27 cellular contexts compared by ENCODE assay signal in the genomic region with DNA sequence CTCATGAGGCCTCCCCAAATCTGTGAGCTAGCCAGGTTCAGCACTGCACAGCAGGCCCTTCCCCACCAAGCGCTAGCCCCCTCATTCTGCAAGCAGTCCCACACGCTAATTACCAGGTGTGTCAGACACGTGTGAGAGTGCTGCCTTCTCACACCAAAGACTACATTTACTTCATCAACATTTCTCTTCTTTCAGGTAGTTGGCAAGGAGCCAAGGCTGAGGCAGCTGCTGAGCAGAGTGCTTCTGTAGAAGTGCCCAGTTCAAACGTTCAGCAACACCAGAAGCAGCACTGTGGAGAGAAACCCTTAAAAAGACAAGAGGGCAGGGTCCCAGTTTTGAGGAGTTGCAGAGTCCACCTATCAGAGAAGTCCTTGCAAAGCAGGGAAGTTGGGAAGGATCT.
"Had no signal": no experiment of that assay in that cellular context is flagged by ENCODE, and none has a peak within 500 bp of the region (broad histone marks: within the 10 kb centered on the region; RNA-seq: fewer than 3 reads in every experiment).

No MANE protein-coding gene starts in this region.

- H3K27me3 ChIP-seq: brain microvascular endothelial cell, ovary, right lobe of liver, uterus had no signal

- ATAC-seq: activated CD4-positive, alpha-beta T cell treated with anti-CD3 and anti-CD28 coated beads for 36 hours; activated CD8-positive, alpha-beta memory T cell treated with anti-CD3 and anti-CD28 coated beads, Interleukin-2, amount 10 ng/mL, durations not matched to agents 7 days and 5 days; activated CD8-positive, alpha-beta T cell treated with anti-CD3 and anti-CD28 coated beads, Interleukin-2, amount 10 ng/mL, durations not matched to agents 7 days and 5 days; activated T-cell treated with anti-CD3 and anti-CD28 coated beads, Interleukin-2, amount 50 U/mL, for 72 hours; effector memory CD8-positive, alpha-beta T cell; left cardiac atrium; right lobe of liver had no signal

- DNase-seq: activated CD4-positive, alpha-beta T cell treated with anti-CD3 and anti-CD28 coated beads for 36 hours; activated CD4-positive, CD25-positive, alpha-beta regulatory T cell; activated CD8-positive, alpha-beta memory T cell treated with anti-CD3 and anti-CD28 coated beads, Interleukin-2, amount 10 ng/mL, durations not matched to agents 7 days and 5 days; activated CD8-positive, alpha-beta T cell treated with anti-CD3 and anti-CD28 coated beads, Interleukin-2, amount 10 ng/mL, durations not matched to agents 7 days and 5 days; activated naive CD4-positive, alpha-beta T cell; activated naive CD8-positive, alpha-beta T cell treated with anti-CD3 and anti-CD28 coated beads for 36 hours; activated T-cell treated with anti-CD3 and anti-CD28 coated beads for 4 hours; activated T-cell treated with anti-CD3 and anti-CD28 coated beads, Interleukin-2, amount 50 U/mL, for 72 hours; amniotic stem cell; brain microvascular endothelial cell; cortex of kidney; effector memory CD8-positive, alpha-beta T cell; head of caudate nucleus; hippocampal formation; left cardiac atrium; naive B cell; ovary; right lobe of liver; stimulated activated CD4-positive, alpha-beta T cell treated with anti-CD3 and anti-CD28 coated beads, Interleukin-4, amount 100 ng/mL, for 1 hour; uterus had no signal

- H3K27me3 Mint-ChIP-seq: activated CD4-positive, alpha-beta T cell treated with anti-CD3 and anti-CD28 coated beads for 36 hours; activated CD8-positive, alpha-beta memory T cell treated with anti-CD3 and anti-CD28 coated beads, Interleukin-2, amount 10 ng/mL, durations not matched to agents 7 days and 5 days; activated naive CD8-positive, alpha-beta T cell treated with anti-CD3 and anti-CD28 coated beads for 36 hours; effector memory CD8-positive, alpha-beta T cell; naive B cell; progenitor cell of endocrine pancreas; stimulated activated naive CD8-positive, alpha-beta T cell treated with anti-CD3 and anti-CD28 coated beads, Interleukin-15, Interleukin-2, amounts not matched to agents 100 ng/mL and 50 ng/mL, for 24 hours; type B pancreatic cell had no signal

- H3K4me3 ChIP-seq: ovary, right lobe of liver, thoracic aorta, uterus had no signal

- H3K27ac Mint-ChIP-seq: activated CD4-positive, alpha-beta T cell treated with anti-CD3 and anti-CD28 coated beads for 36 hours; activated CD8-positive, alpha-beta memory T cell treated with anti-CD3 and anti-CD28 coated beads, Interleukin-2, amount 10 ng/mL, durations not matched to agents 7 days and 5 days; activated CD8-positive, alpha-beta T cell treated with anti-CD3 and anti-CD28 coated beads, Interleukin-2, amount 10 ng/mL, durations not matched to agents 7 days and 5 days; activated naive CD8-positive, alpha-beta T cell treated with anti-CD3 and anti-CD28 coated beads for 36 hours; activated T-cell treated with anti-CD3 and anti-CD28 coated beads, Interleukin-2, amount 50 U/mL, for 72 hours; effector memory CD8-positive, alpha-beta T cell; mesothelial cell of epicardium; progenitor cell of endocrine pancreas; stimulated activated naive CD8-positive, alpha-beta T cell treated with anti-CD3 and anti-CD28 coated beads, Interleukin-15, Interleukin-2, amounts not matched to agents 100 ng/mL and 50 ng/mL, for 24 hours; type B pancreatic cell had no signal

- H3K4me3 Mint-ChIP-seq: activated CD4-positive, alpha-beta T cell treated with anti-CD3 and anti-CD28 coated beads for 36 hours; activated CD8-positive, alpha-beta memory T cell treated with anti-CD3 and anti-CD28 coated beads, Interleukin-2, amount 10 ng/mL, durations not matched to agents 7 days and 5 days; activated CD8-positive, alpha-beta T cell treated with anti-CD3 and anti-CD28 coated beads, Interleukin-2, amount 10 ng/mL, durations not matched to agents 7 days and 5 days; activated naive CD8-positive, alpha-beta T cell treated with anti-CD3 and anti-CD28 coated beads for 36 hours; activated T-cell treated with anti-CD3 and anti-CD28 coated beads, Interleukin-2, amount 50 U/mL, for 72 hours; effector memory CD8-positive, alpha-beta T cell; mesothelial cell of epicardium; stimulated activated naive CD8-positive, alpha-beta T cell treated with anti-CD3 and anti-CD28 coated beads, Interleukin-15, Interleukin-2, amounts not matched to agents 100 ng/mL and 50 ng/mL, for 24 hours; type B pancreatic cell had no signal

- FAIRE-seq: astrocyte, endothelial cell of umbilical vein had no signal

- H3K4me1 ChIP-seq: right lobe of liver, uterus had no signal

- H3K4me1 Mint-ChIP-seq: mesothelial cell of epicardium had no signal

- H3K27ac ChIP-seq: brain microvascular endothelial cell, ovary, right lobe of liver, thoracic aorta, uterus had no signal

- H3K36me3 ChIP-seq: ovary, uterus had no signal
